Comparison of ENCODE assay signal across 17 cellular contexts in the genomic region with DNA sequence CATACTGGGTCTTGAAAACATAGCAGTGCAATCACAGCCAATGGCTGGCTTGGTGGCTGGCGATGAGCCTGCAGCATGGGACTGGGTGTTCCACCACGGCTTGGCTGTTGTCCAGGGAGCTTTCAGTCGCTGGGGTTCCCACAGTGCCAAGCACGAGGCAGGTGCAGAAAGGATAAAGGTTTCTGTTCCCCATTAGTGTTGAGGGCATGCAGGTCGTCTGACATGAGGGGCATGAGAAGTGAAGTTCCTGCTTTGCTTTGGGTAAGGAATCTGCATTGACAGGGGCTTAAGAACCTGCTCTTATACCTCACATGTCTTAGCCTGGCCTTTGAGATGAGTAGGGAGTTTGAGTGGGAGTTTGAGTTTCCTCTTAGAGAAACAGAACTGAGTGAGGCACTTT. TPM values are rescaled to one million over a fixed set of nuclear protein-coding genes. Genes with fewer than 3 reads are reported as not detected.
DNase-seq lines count a peak whose midpoint lies in the region; ATAC-seq, FAIRE-seq and TF ChIP-seq lines count a peak whose summit lies in the region.
"Had no signal": no experiment of that assay in that cellular context is flagged by ENCODE, and none has a peak within 500 bp of the region (broad histone marks: within the 10 kb centered on the region; RNA-seq: fewer than 3 reads in every experiment).

No MANE protein-coding gene starts in this region.

- no peak for TF ChIP-seq CTCF in pancreas (IDR thresholded peaks at IDR 0.05)

- no peaks in the 10 kb centered on the region for H3K36me3 ChIP-seq in pancreas
- H3K36me3 ChIP-seq: esophagus muscularis mucosa had no signal

- H3K4me3 ChIP-seq in pancreas = no peak overlapping the region
- H3K4me3 ChIP-seq: esophagus muscularis mucosa had no signal

- H3K9me3 ChIP-seq in pancreas = no peaks in the 10 kb centered on the region
- H3K9me3 ChIP-seq: esophagus muscularis mucosa had no signal

- intact Hi-C loops in pancreas (cut with DNase I) = no loop called here

- no peak for FAIRE-seq in pancreas (lab: Jason Lieb, UNC)
- FAIRE-seq: D721Med had no signal

- no peaks in the 10 kb centered on the region for H3K27me3 ChIP-seq in pancreas
- H3K27me3 ChIP-seq: esophagus muscularis mucosa had no signal

- H3K4me1 ChIP-seq in pancreas = peaks cover 0 to 3% (median 0%) of the 10 kb centered on the region in 3 donors

- ATAC-seq in HG02588 (IDR thresholded peaks at IDR 0.05; ENCODE audit: unreplicated experiment) (peak; percentile 52), pancreas (peak; percentile 51 to 80 (median 72)), GM18861 (IDR thresholded peaks at IDR 0.05; ENCODE audit: unreplicated experiment) (no peak)
- ATAC-seq: activated naive CD4-positive, alpha-beta T cell treated with anti-CD3 and anti-CD28 coated beads, Interleukin-2, amount 50 U/mL, for 72 hours had no signal

- DNase-seq in NCI-H2081 (lab: John Stamatoyannopoulos, UW) (peak; percentile 13 to 44), NCI-H2081 treated with DMSO at 0.1 percent for 48 hours (lab: John Stamatoyannopoulos, UW) (no peak), NAMALWA (ENCODE audit: low spot score) (peak; percentile 21), pancreas (peak in 4 of 6 donors; percentile 26 to 77 (median 66))
- no peak for DNase-seq in stimulated activated CD4-positive, alpha-beta T cell treated with anti-CD3 and anti-CD28 coated beads, Interleukin-12 subunit alpha, Interleukin-12 subunit beta, amount 100 ng/mL, for 4 hours
- no peak for DNase-seq in activated CD4-positive, alpha-beta T cell treated with anti-CD3 and anti-CD28 coated beads for 4 hours
- DNase-seq: activated CD4-positive, alpha-beta memory T cell treated with anti-CD3 and anti-CD28 coated beads, Interleukin-2, amount 10 ng/mL, durations not matched to agents 7 days and 5 days; cerebellar nuclear complex; midbrain; NCI-H1694 treated with DMSO at 0.1 percent for 48 hours had no signal

- 18 to 29% methylated on average over 5 of the region's 5 CpGs for WGBS in pancreas, 2 donors

- peak overlapping the region in 1 of 4 donors; percentile 20 for H3K27ac ChIP-seq in pancreas
- H3K27ac ChIP-seq: esophagus muscularis mucosa had no signal

RNA-seq across cellular contexts. Expression of gene CFTR, which starts 9.0 kb away (rescaled TPM):
- total RNA-seq in pancreas = 100 to 1,000 TPM; 265 to 460 (median 306) TPM
- 100 to 1,000 TPM; 124 to 247 TPM for polyA plus RNA-seq in pancreas
- total RNA-seq: A172; activated CD4-positive, alpha-beta memory T cell treated with anti-CD3 and anti-CD28 coated beads, Interleukin-2, amount 10 ng/mL, durations not matched to agents 7 days and 5 days; activated naive CD4-positive, alpha-beta T cell treated with anti-CD3 and anti-CD28 coated beads, Interleukin-2, amount 50 U/mL, for 72 hours; esophagus muscularis mucosa had no signal

RNA-seq across cellular contexts. Expression of gene ASZ1, which starts 43.5 kb away (rescaled TPM):
- total RNA-seq in pancreas = not detected
- not detected for polyA plus RNA-seq in pancreas
- total RNA-seq: A172; activated CD4-positive, alpha-beta memory T cell treated with anti-CD3 and anti-CD28 coated beads, Interleukin-2, amount 10 ng/mL, durations not matched to agents 7 days and 5 days; activated naive CD4-positive, alpha-beta T cell treated with anti-CD3 and anti-CD28 coated beads, Interleukin-2, amount 50 U/mL, for 72 hours; esophagus muscularis mucosa; subcutaneous adipose tissue had no signal

Comparison
In these comparisons a context has a peak if more than half of its experiments do, and no peak if none do; other contexts are left out.
1. DNase-seq: peak in NCI-H2081 (2 of 2), NAMALWA (single experiment) and pancreas (4 of 6); none in NCI-H2081 treated with DMSO at 0.1 percent for 48 hours (single experiment), stimulated activated CD4-positive, alpha-beta T cell treated with anti-CD3 and anti-CD28 coated beads, Interleukin-12 subunit alpha, Interleukin-12 subunit beta, amount 100 ng/mL, for 4 hours (single experiment) and activated CD4-positive, alpha-beta T cell treated with anti-CD3 and anti-CD28 coated beads for 4 hours (0 of 2).